In the genomic region with DNA sequence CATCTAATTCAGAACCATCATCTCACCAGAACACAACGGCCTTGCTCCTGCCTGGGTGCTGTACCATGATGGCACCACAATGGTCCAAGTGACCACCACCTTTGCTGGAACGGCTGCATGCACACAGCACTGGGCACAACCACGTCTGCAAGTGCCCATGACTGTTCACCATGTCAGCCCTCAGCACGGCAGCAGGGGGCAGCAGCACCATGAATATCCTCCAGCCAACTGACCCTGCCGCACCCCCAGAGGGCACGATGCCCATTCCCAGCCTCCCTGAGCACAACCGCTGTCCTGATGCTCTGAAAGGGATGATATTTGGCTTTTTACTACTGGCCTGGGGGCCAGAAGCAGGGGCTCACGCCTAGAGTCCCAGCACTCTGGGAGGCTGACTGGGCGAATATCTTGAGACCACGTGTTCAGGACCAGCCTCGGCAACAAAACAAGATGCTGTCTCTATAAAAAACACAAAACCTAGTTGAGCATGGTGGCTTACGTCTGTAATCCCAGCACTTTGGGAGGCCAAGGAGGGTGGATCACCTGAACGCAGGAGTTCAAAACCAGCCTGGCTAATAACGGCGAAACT, we compare ENCODE assay signal across 9 cellular contexts. TPM values are rescaled to one million over a fixed set of nuclear protein-coding genes. Genes with fewer than 3 reads are reported as not detected.
DNase-seq lines count a peak whose midpoint lies in the region; ATAC-seq and TF ChIP-seq lines count a peak whose summit lies in the region.
"Had no signal": no experiment of that assay in that cellular context is flagged by ENCODE, and none has a peak within 500 bp of the region (broad histone marks: within the 10 kb centered on the region; RNA-seq: fewer than 3 reads in every experiment).

No MANE protein-coding gene starts in this region.

- no peaks in the 10 kb centered on the region for H3K27me3 Mint-ChIP-seq in progenitor cell of endocrine pancreas

- H2AFZ ChIP-seq in OCI-LY1 (ENCODE audit: low read length) = no peak overlapping the region

- no peak overlapping the region for H3K4me3 ChIP-seq in OCI-LY1 (ENCODE audit: low read depth, low read length, poor library complexity, severe bottlenecking)

- H3K9me3 Mint-ChIP-seq in activated naive CD4-positive, alpha-beta T cell treated with anti-CD3 and anti-CD28 coated beads, Interleukin-2, amount 50 U/mL, for 72 hours = no peaks in the 10 kb centered on the region
- H3K9me3 Mint-ChIP-seq in progenitor cell of endocrine pancreas (ENCODE audit: low read depth) = no peaks in the 10 kb centered on the region

- no peak overlapping the region for H3K9ac ChIP-seq in OCI-LY1 (ENCODE audit: low read length)

- TF ChIP-seq CTCF in OCI-LY1 (IDR thresholded peaks at IDR 0.05; ENCODE audit: low read length) (peak; percentile 84), progenitor cell of endocrine pancreas (IDR thresholded peaks at IDR 0.05; ENCODE audit: unreplicated experiment) (peak; percentile 75)

- H3K9me2 ChIP-seq in OCI-LY1 (ENCODE audit: low read depth, low read length) = no peaks in the 10 kb centered on the region

- no peaks in the 10 kb centered on the region for H3F3A ChIP-seq in OCI-LY1 (ENCODE audit: insufficient read depth, low read length)

- intact Hi-C loops in head of caudate nucleus (cut with DNase I) = loop anchor here (5.0 kb wide), 1 partner anchor 60 kb away; no protein-coding TSS in a partner anchor

- H4K20me1 ChIP-seq in OCI-LY1 (ENCODE audit: insufficient read depth, low read length) = no peaks in the 10 kb centered on the region

- H3K4me1 ChIP-seq in OCI-LY1 (ENCODE audit: insufficient read depth, low read length, severe bottlenecking) = peaks cover 13% of the 10 kb centered on the region

- no peak overlapping the region for H3K27ac ChIP-seq in OCI-LY1 (ENCODE audit: low read depth, low read length, poor library complexity, severe bottlenecking)

- no peak overlapping the region for H3K4me3 Mint-ChIP-seq in progenitor cell of endocrine pancreas (ENCODE audit: low read depth)

- no peaks in the 10 kb centered on the region for H3K4me1 Mint-ChIP-seq in progenitor cell of endocrine pancreas (ENCODE audit: low read depth)

- peak; percentile 76 to 78 for ATAC-seq in activated naive CD4-positive, alpha-beta T cell treated with anti-CD3 and anti-CD28 coated beads, Interleukin-2, amount 50 U/mL, for 72 hours
- ATAC-seq in HG03432 (IDR thresholded peaks at IDR 0.05; ENCODE audit: unreplicated experiment) (no peak), HG03521 (IDR thresholded peaks at IDR 0.05; ENCODE audit: unreplicated experiment) (no peak)

- no peaks in the 10 kb centered on the region for H3K27me3 ChIP-seq in OCI-LY1 (ENCODE audit: insufficient read depth, low read length)

- DNase-seq in activated CD8-positive, alpha-beta memory T cell treated with anti-CD3 and anti-CD28 coated beads for 24 hours = peak; percentile 76
- DNase-seq in activated CD8-positive, alpha-beta memory T cell treated with anti-CD3 and anti-CD28 coated beads, Interleukin-2, amount 50 U/mL, for 48 hours = no peak
- peak in 1 of 2 donors; percentile 31 for DNase-seq in activated naive CD4-positive, alpha-beta T cell treated with anti-CD3 and anti-CD28 coated beads, Interleukin-2, amount 50 U/mL, for 72 hours (ENCODE audit: low spot score in 2 of 2)
- peak; percentile 49 to 90 (median 76) for DNase-seq in head of caudate nucleus
- peak; percentile 34 for DNase-seq in progenitor cell of endocrine pancreas (ENCODE audit: low spot score, unreplicated experiment)

- H3K36me3 ChIP-seq in OCI-LY1 (ENCODE audit: insufficient read depth, low read length) = peaks cover 18% of the 10 kb centered on the region

- no peaks in the 10 kb centered on the region for H3K79me2 ChIP-seq in OCI-LY1 (ENCODE audit: insufficient read depth, low read length)

- H3K9me3 ChIP-seq in OCI-LY1 (ENCODE audit: low read length) = no peaks in the 10 kb centered on the region

- H3K36me3 Mint-ChIP-seq in activated naive CD4-positive, alpha-beta T cell treated with anti-CD3 and anti-CD28 coated beads, Interleukin-2, amount 50 U/mL, for 72 hours = peaks cover 0 to 10% of the 10 kb centered on the region in 2 donors
- H3K36me3 Mint-ChIP-seq in progenitor cell of endocrine pancreas (ENCODE audit: insufficient read depth) = peaks cover 5% of the 10 kb centered on the region

- H3K4me2 ChIP-seq in OCI-LY1 (ENCODE audit: low read length) = no peak overlapping the region

- no peak overlapping the region for H3K27ac Mint-ChIP-seq in activated naive CD4-positive, alpha-beta T cell treated with anti-CD3 and anti-CD28 coated beads, Interleukin-2, amount 50 U/mL, for 72 hours
- H3K27ac Mint-ChIP-seq in progenitor cell of endocrine pancreas = no peak overlapping the region

RNA-seq across cellular contexts. Expression of a gene that starts 25.7 kb away (rescaled TPM):
- 1 to 10 TPM in 1 of 2 donors, under 1 TPM in 1; 0.60 to 5.6 TPM for total RNA-seq in activated naive CD4-positive, alpha-beta T cell treated with anti-CD3 and anti-CD28 coated beads, Interleukin-2, amount 50 U/mL, for 72 hours
- total RNA-seq in progenitor cell of endocrine pancreas = 1.1 and 2.7 TPM in 2 replicates
- total RNA-seq: temporal lobe had no signal

RNA-seq across cellular contexts. Expression of a gene that starts 32.2 kb away (rescaled TPM):
- 10 to 100 TPM; 50.9 to 63.5 TPM for total RNA-seq in activated naive CD4-positive, alpha-beta T cell treated with anti-CD3 and anti-CD28 coated beads, Interleukin-2, amount 50 U/mL, for 72 hours
- total RNA-seq in progenitor cell of endocrine pancreas = 49.2 and 57.0 TPM in 2 replicates

RNA-seq across cellular contexts. Expression of a gene that starts 32.8 kb away (rescaled TPM):
- 10 to 100 TPM in 1 of 2 donors, 1 to 10 TPM in 1; 5.2 to 11.3 TPM for total RNA-seq in activated naive CD4-positive, alpha-beta T cell treated with anti-CD3 and anti-CD28 coated beads, Interleukin-2, amount 50 U/mL, for 72 hours
- 29.4 and 32.6 TPM in 2 replicates for total RNA-seq in progenitor cell of endocrine pancreas

RNA-seq across cellular contexts. Expression of a gene that starts 35.8 kb away (rescaled TPM):
- not detected for total RNA-seq in activated naive CD4-positive, alpha-beta T cell treated with anti-CD3 and anti-CD28 coated beads, Interleukin-2, amount 50 U/mL, for 72 hours
- total RNA-seq in progenitor cell of endocrine pancreas = 2.9 and 3.8 TPM in 2 replicates
- total RNA-seq: temporal lobe had no signal

RNA-seq across cellular contexts. Expression of a gene that starts 38.0 kb away (rescaled TPM):
- not detected for total RNA-seq in activated naive CD4-positive, alpha-beta T cell treated with anti-CD3 and anti-CD28 coated beads, Interleukin-2, amount 50 U/mL, for 72 hours
- total RNA-seq in progenitor cell of endocrine pancreas = 0.24 and 0.98 TPM in 2 replicates
- total RNA-seq: temporal lobe had no signal

Comparison
In these comparisons a context has a peak if more than half of its experiments do, and no peak if none do; other contexts are left out.
1. ATAC-seq: peak in activated naive CD4-positive, alpha-beta T cell treated with anti-CD3 and anti-CD28 coated beads, Interleukin-2, amount 50 U/mL, for 72 hours (2 of 2); none in HG03432 (single experiment) and HG03521 (single experiment).